Comparison of ENCODE assay signal across 1 cellular context in genomic region chr1:64505944-64506658, GRCh38.
TF ChIP-seq lines count a peak whose summit lies in the region.

No MANE protein-coding gene starts in this region.

TF ChIP-seq in WTC11, 78 proteins besides CTCF, POLR2A, EP300 and RAD21 (continued from another document):
- TF ChIP-seq E2F1 (CRISPR knock-in tag; IDR thresholded peaks at IDR 0.05) (no peak), NFE2L1 (CRISPR knock-in tag; IDR thresholded peaks at IDR 0.05) (no peak), TEAD4 (CRISPR knock-in tag; IDR thresholded peaks at IDR 0.05) (no peak), ZNF121 (CRISPR knock-in tag; IDR thresholded peaks at IDR 0.05) (peak; percentile 79), KAT7 (CRISPR knock-in tag; IDR thresholded peaks at IDR 0.05; ENCODE audit: borderline replicate concordance) (no peak), IRF1 (CRISPR knock-in tag; IDR thresholded peaks at IDR 0.05) (no peak)
